25 cellular contexts compared by ENCODE assay signal in the genomic region with DNA sequence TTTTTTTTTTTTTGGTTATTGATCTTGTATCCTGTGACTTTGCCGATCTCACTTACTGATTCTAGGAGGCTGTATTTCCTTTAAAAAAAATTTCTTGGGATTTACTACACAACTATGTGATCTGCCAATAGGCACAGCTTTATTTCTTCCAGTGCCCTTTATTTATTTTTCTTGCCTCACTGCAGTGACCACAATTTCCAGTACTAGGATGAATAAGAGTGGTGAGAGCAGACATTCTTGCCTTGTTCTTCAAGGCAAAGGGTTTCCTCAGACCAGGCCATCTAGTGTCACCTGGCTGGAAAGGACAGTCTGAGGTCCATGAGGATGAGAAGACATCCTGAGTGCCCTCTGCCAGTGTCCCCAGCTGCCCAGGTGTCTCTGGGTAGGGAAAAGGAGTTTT.
DNase-seq lines count a peak whose midpoint lies in the region; FAIRE-seq and TF ChIP-seq lines count a peak whose summit lies in the region.
"Had no signal": no experiment of that assay in that cellular context is flagged by ENCODE, and none has a peak within 500 bp of the region (broad histone marks: within the 10 kb centered on the region; RNA-seq: fewer than 3 reads in every experiment).

No MANE protein-coding gene starts in this region.

- TF ChIP-seq POLR2A in lower leg skin (IDR thresholded peaks at IDR 0.05): no peak

- WGBS in lower leg skin, 2 donors: 90 to 94% methylated on average over 1 of the region's 1 CpG

- BruUV-seq in PC-9 (replicated peaks; lab: Mats Ljungman, UMichigan): no TSS peak

- no peak for FAIRE-seq in keratinocyte (lab: Jason Lieb, UNC)
- FAIRE-seq: A204.1, D721Med had no signal

- intact Hi-C loops in PC-9 (cut with micrococcal nuclease; ENCODE audit: unreplicated experiment) (loop anchor here (2.0 kb wide), 1 partner anchor 77 kb away; no protein-coding TSS in a partner anchor), lower leg skin (cut with DNase I; ENCODE audit: low total_unique reads) (no loop called here)

- H3K79me2 ChIP-seq in PC-9 (ENCODE audit: low read depth) (no peaks in the 10 kb centered on the region), keratinocyte (ENCODE audit: control insufficient read depth, insufficient read depth, low read length) (no peaks in the 10 kb centered on the region)

- peak; percentile 56 for DNase-seq in H4 (ENCODE audit: low spot score)
- DNase-seq in PC-9: no peak
- peak; percentile 38 for DNase-seq in astrocyte of the hippocampus (ENCODE audit: low read depth, low spot score)
- DNase-seq in keratinocyte (ENCODE audit: low read depth, low spot score): no peak
- DNase-seq in dermis blood vessel endothelial cell: no peak
- DNase-seq in lower leg skin (ENCODE audit: low spot score in 2 of 2): no peak
- no peak for DNase-seq in NCI-H2029 treated with DMSO at 0.1 percent for 48 hours (lab: John Stamatoyannopoulos, UW)
- no peak for DNase-seq in cerebellum (ENCODE audit: low spot score)
- DNase-seq: CD4-positive, CD25-positive, alpha-beta regulatory T cell; GM23248; H9; HFFc6; NCI-H1092 treated with DMSO at 0.1 percent for 48 hours; NCI-H1436; NCI-H187; NCI-H2107; NCI-H524; NCI-H774; NK-92 treated with Interleukin-12 subunit alpha and Interleukin-12 subunit beta, amount 100 ng/mL, for 24 hours; Peyer's patch; Right ventricle myocardium superior had no signal

- H3K27ac ChIP-seq in PC-9 (peak overlapping the region; percentile 81), keratinocyte (ENCODE audit: control insufficient read depth, insufficient read depth, low read length) (peak overlapping the region; percentile 89)
- H3K27ac ChIP-seq: BLaER1, GM23248, Peyer's patch, SJSA1 had no signal

- H3K9me3 ChIP-seq in PC-9 (ENCODE audit: insufficient read depth, low read depth) (no peaks in the 10 kb centered on the region), keratinocyte (ENCODE audit: control insufficient read depth, low read depth, low read length) (no peaks in the 10 kb centered on the region)
- H3K9me3 ChIP-seq: BLaER1, Peyer's patch, SJSA1 had no signal

- H3K4me1 ChIP-seq in PC-9 (replicated peaks; ENCODE audit: insufficient read depth) (peaks cover 57% of the 10 kb centered on the region), keratinocyte (ENCODE audit: control insufficient read depth, extremely low read depth, insufficient read depth, low read length) (peaks cover 41% of the 10 kb centered on the region)
- H3K4me1 ChIP-seq: BLaER1, Peyer's patch had no signal

- H3K36me3 ChIP-seq in PC-9 (ENCODE audit: low read depth) (no peaks in the 10 kb centered on the region), keratinocyte (ENCODE audit: control insufficient read depth in 2 of 2, extremely low read depth in 1 of 2, insufficient read depth in 2 of 2, low read length in 2 of 2) (no peaks in the 10 kb centered on the region)
- H3K36me3 ChIP-seq: BLaER1, Peyer's patch, SJSA1 had no signal

- H2AFZ ChIP-seq in PC-9 (no peak overlapping the region), keratinocyte (ENCODE audit: control insufficient read depth, low read length) (no peak overlapping the region)
- H2AFZ ChIP-seq: GM23248 had no signal

- peak overlapping the region; percentile 70 for H3K4me2 ChIP-seq in PC-9
- H3K4me2 ChIP-seq in keratinocyte (ENCODE audit: control insufficient read depth, extremely low read depth, insufficient read depth, low read depth, low read length): no peak overlapping the region
- H3K4me2 ChIP-seq: BLaER1 had no signal

- POLR2A ChIA-PET in PC-9 (lab: Charles Lee; ENCODE audit: unreplicated experiment): interaction anchor here (0.6 kb wide), 1 partner anchor 899 kb away, joined by 3 read pairs; no protein-coding TSS in a partner anchor

- CTCF ChIA-PET in PC-9 (lab: Charles Lee): no interaction called here

- H3K27me3 ChIP-seq in PC-9 (ENCODE audit: insufficient read depth, low read depth): no peaks in the 10 kb centered on the region
- no peaks in the 10 kb centered on the region for H3K27me3 ChIP-seq in keratinocyte (ENCODE audit: control insufficient read depth, extremely low read depth, insufficient read depth, low read length)
- H3K27me3 ChIP-seq: BLaER1, Peyer's patch, SJSA1 had no signal

- H3K9me1 ChIP-seq in keratinocyte (ENCODE audit: control insufficient read depth, extremely low read depth, insufficient read depth, low read length): no peaks in the 10 kb centered on the region

- H3K4me3 ChIP-seq in PC-9: no peak overlapping the region
- H3K4me3 ChIP-seq in keratinocyte (ENCODE audit: control insufficient read depth in 2 of 3, extremely low read depth in 1 of 3, insufficient read depth in 2 of 3, low read depth in 1 of 3, low read length in 3 of 3): no peak overlapping the region
- no peak overlapping the region for H3K4me3 ChIP-seq in lower leg skin (ENCODE audit: low read depth, poor library complexity, severe bottlenecking)
- H3K4me3 ChIP-seq: BLaER1, GM23248, Peyer's patch, SJSA1 had no signal

- dilution Hi-C loops in keratinocyte (cut with MboI; ENCODE audit: extremely low pct_ligation_motif_present, low sequenced_read_pairs): no loop called here

- H3F3A ChIP-seq in PC-9 (ENCODE audit: insufficient read depth, low read depth): peaks cover 17% of the 10 kb centered on the region

- H3K9me2 ChIP-seq in PC-9 (ENCODE audit: insufficient read depth): no peaks in the 10 kb centered on the region

- TF ChIP-seq CTCF in PC-9 (conservative IDR thresholded peaks at IDR 0.05) (no peak), keratinocyte (optimal IDR thresholded peaks at IDR 0.05 in 1 of 3, IDR thresholded peaks at IDR 0.05 in 1 of 3, conservative IDR thresholded peaks at IDR 0.05 in 1 of 3; ENCODE audit: extremely low read depth in 1 of 3, insufficient read depth in 2 of 3, low read length in 3 of 3) (no peak), lower leg skin (IDR thresholded peaks at IDR 0.05) (no peak)

- H3K9ac ChIP-seq in keratinocyte (ENCODE audit: control insufficient read depth, extremely low read depth, insufficient read depth, low read length): no peak overlapping the region
- H3K9ac ChIP-seq: BLaER1, GM23248 had no signal

- no peaks in the 10 kb centered on the region for H4K20me1 ChIP-seq in PC-9 (ENCODE audit: insufficient read depth)
- H4K20me1 ChIP-seq in keratinocyte (ENCODE audit: control insufficient read depth, extremely low read depth, insufficient read depth, low read length): no peaks in the 10 kb centered on the region
- H4K20me1 ChIP-seq: BLaER1 had no signal

Comparison
In these comparisons a context has a peak if more than half of its experiments do, and no peak if none do; other contexts are left out.
1. DNase-seq: peak in H4 (single experiment) and astrocyte of the hippocampus (single experiment); none in PC-9 (0 of 2), keratinocyte (single experiment), dermis blood vessel endothelial cell (single experiment), lower leg skin (0 of 2), NCI-H2029 treated with DMSO at 0.1 percent for 48 hours (single experiment) and cerebellum (single experiment).